In the genomic region with DNA sequence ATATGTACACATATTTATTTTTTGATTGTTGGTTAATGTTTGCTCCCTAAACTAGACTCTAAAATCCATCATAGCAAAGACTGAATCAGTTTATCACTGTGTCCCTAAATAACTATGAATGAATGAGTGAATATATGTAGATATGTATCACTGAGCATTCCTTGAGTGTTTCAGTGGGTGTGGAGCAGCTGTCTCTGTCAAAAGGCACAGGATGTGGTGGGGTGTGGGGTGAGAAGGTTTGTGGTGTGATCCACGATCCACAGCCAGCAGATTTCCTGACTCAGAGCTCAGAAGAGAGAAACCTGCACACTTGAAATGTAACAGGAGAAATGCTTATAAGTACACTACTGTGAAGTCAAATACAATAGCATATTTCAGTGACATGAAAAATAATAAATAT, we compare ENCODE assay signal across 15 cellular contexts.
DNase-seq lines count a peak whose midpoint lies in the region; ATAC-seq and TF ChIP-seq lines count a peak whose summit lies in the region.
"Had no signal": no experiment of that assay in that cellular context is flagged by ENCODE, and none has a peak within 500 bp of the region (broad histone marks: within the 10 kb centered on the region; RNA-seq: fewer than 3 reads in every experiment).

No MANE protein-coding gene starts in this region.

- H3K4me1 Mint-ChIP-seq in activated CD8-positive, alpha-beta T cell treated with anti-CD3 and anti-CD28 coated beads, Interleukin-2, amount 10 ng/mL, durations not matched to agents 7 days and 5 days (ENCODE audit: low read depth) = peaks cover 19% of the 10 kb centered on the region
- no peaks in the 10 kb centered on the region for H3K4me1 Mint-ChIP-seq in type B pancreatic cell (ENCODE audit: unreplicated experiment)
- H3K4me1 Mint-ChIP-seq in GM23338 = no peaks in the 10 kb centered on the region
- peaks cover 14% of the 10 kb centered on the region for H3K4me1 Mint-ChIP-seq in CD8-positive, alpha-beta T cell (ENCODE audit: low read depth)

- H3K9me3 ChIP-seq in CD8-positive, alpha-beta T cell (ENCODE audit: low read length) = no peaks in the 10 kb centered on the region

- no peak overlapping the region for H3K4me2 ChIP-seq in GM23338

- H3K4me3 ChIP-seq in GM23338 = no peak overlapping the region
- no peak overlapping the region for H3K4me3 ChIP-seq in CD8-positive, alpha-beta T cell (ENCODE audit: low read depth, low read length)
- H3K4me3 ChIP-seq: SK-N-MC had no signal

- peak; percentile 39 for ATAC-seq in activated CD8-positive, alpha-beta T cell treated with anti-CD3 and anti-CD28 coated beads, Interleukin-2, amount 10 ng/mL, durations not matched to agents 7 days and 5 days
- ATAC-seq in GM23338 = no peak
- no peak for ATAC-seq in GM18858 (IDR thresholded peaks at IDR 0.05; ENCODE audit: unreplicated experiment)
- ATAC-seq in CD8-positive, alpha-beta T cell = no peak

- peaks cover 8% of the 10 kb centered on the region; the same call in 1 of the 2 replicates for H3K9me2 ChIP-seq in GM23338 (ENCODE audit: insufficient read depth)

- no peaks in the 10 kb centered on the region for H3K79me2 ChIP-seq in GM23338 (replicated peaks; ENCODE audit: insufficient read depth)

- H3K9me3 Mint-ChIP-seq in activated CD8-positive, alpha-beta T cell treated with anti-CD3 and anti-CD28 coated beads, Interleukin-2, amount 10 ng/mL, durations not matched to agents 7 days and 5 days (ENCODE audit: insufficient read depth) = no peaks in the 10 kb centered on the region
- H3K9me3 Mint-ChIP-seq in type B pancreatic cell = peaks cover 6% of the 10 kb centered on the region
- H3K9me3 Mint-ChIP-seq in GM23338 = no peaks in the 10 kb centered on the region; the same call in 2 of the 3 replicates
- no peaks in the 10 kb centered on the region for H3K9me3 Mint-ChIP-seq in CD8-positive, alpha-beta T cell

- H3K36me3 Mint-ChIP-seq in activated CD8-positive, alpha-beta T cell treated with anti-CD3 and anti-CD28 coated beads, Interleukin-2, amount 10 ng/mL, durations not matched to agents 7 days and 5 days (ENCODE audit: low read depth) = no peaks in the 10 kb centered on the region
- H3K36me3 Mint-ChIP-seq in type B pancreatic cell (no peaks in the 10 kb centered on the region), GM23338 (ENCODE audit: low read depth) (no peaks in the 10 kb centered on the region)
- H3K36me3 Mint-ChIP-seq in CD8-positive, alpha-beta T cell = no peaks in the 10 kb centered on the region

- DNase-seq in stimulated activated CD4-positive, alpha-beta T cell treated with anti-CD3 and anti-CD28 coated beads, Interleukin-1b, Interleukin-23, amount 100 ng/mL, for 48 hours = peak; percentile 24
- DNase-seq in stimulated activated CD4-positive, alpha-beta T cell treated with anti-CD3 and anti-CD28 coated beads, Interleukin-4, amount 100 ng/mL, for 4 hours = no peak
- peak; percentile 29 for DNase-seq in activated CD8-positive, alpha-beta T cell treated with anti-CD3 and anti-CD28 coated beads, Interleukin-2, amount 10 ng/mL, durations not matched to agents 7 days and 5 days
- DNase-seq in foreskin melanocyte (peak; percentile 35), type B pancreatic cell (ENCODE audit: extremely low spot score, unreplicated experiment) (no peak), GM23338 (ENCODE audit: low spot score) (no peak)
- no peak for DNase-seq in CD8-positive, alpha-beta T cell
- DNase-seq: C1 segment of cervical spinal cord, GF-D8, hippocampal formation, mesendoderm, NCI-H146 had no signal

- TF ChIP-seq CTCF in type B pancreatic cell (conservative IDR thresholded peaks at IDR 0.05) (no peak), GM23338 (conservative IDR thresholded peaks at IDR 0.05; ENCODE audit: low read depth in 2 of 2) (no peak)
- no peak for TF ChIP-seq CTCF in CD8-positive, alpha-beta T cell (IDR thresholded peaks at IDR 0.05)

- no peaks in the 10 kb centered on the region; the same call in 1 of the 2 replicates for H4K20me1 ChIP-seq in GM23338 (replicated peaks; ENCODE audit: insufficient read depth)

- no peak overlapping the region for H3K27ac ChIP-seq in GM23338 (ENCODE audit: low read depth)
- H3K27ac ChIP-seq in CD8-positive, alpha-beta T cell (ENCODE audit: low read depth, low read length) = no peak overlapping the region
- H3K27ac ChIP-seq: SK-N-MC had no signal

- H2AFZ ChIP-seq in GM23338 = no peak overlapping the region

- no peaks in the 10 kb centered on the region for H3K4me1 ChIP-seq in GM23338 (ENCODE audit: insufficient read depth)
- H3K4me1 ChIP-seq in CD8-positive, alpha-beta T cell (ENCODE audit: insufficient read depth, low read length) = peaks cover 15% of the 10 kb centered on the region

- POLR2A ChIA-PET in activated CD8-positive, alpha-beta T cell treated with anti-CD3 and anti-CD28 coated beads, Interleukin-2, amount 10 ng/mL, durations not matched to agents 7 days and 5 days (lab: Charles Lee) = no interaction called here
- POLR2A ChIA-PET in CD8-positive, alpha-beta T cell (lab: Charles Lee) = no interaction called here

- CTCF ChIA-PET in activated CD8-positive, alpha-beta T cell treated with anti-CD3 and anti-CD28 coated beads, Interleukin-2, amount 10 ng/mL, durations not matched to agents 7 days and 5 days (lab: Charles Lee) = no interaction called here
- CTCF ChIA-PET in CD8-positive, alpha-beta T cell (lab: Charles Lee) = no interaction called here

- peak overlapping the region; percentile 41 for H3K27ac Mint-ChIP-seq in activated CD8-positive, alpha-beta T cell treated with anti-CD3 and anti-CD28 coated beads, Interleukin-2, amount 10 ng/mL, durations not matched to agents 7 days and 5 days
- H3K27ac Mint-ChIP-seq in type B pancreatic cell = peak overlapping the region; percentile 67
- H3K27ac Mint-ChIP-seq in GM23338 = no peak overlapping the region
- H3K27ac Mint-ChIP-seq in CD8-positive, alpha-beta T cell = no peak overlapping the region
- H3K27ac Mint-ChIP-seq: activated T-helper 2 cell treated with anti-CD3 and anti-CD28 coated beads, Interferon-gamma antibody, Interleukin-2, Interleukin-4, amounts not matched to agents 10 μg/mL and 5 μg/mL and 100 μg/mL, durations not matched to agents 14 hours and 24 hours and 36 hours had no signal

- H3K4me3 Mint-ChIP-seq in activated CD8-positive, alpha-beta T cell treated with anti-CD3 and anti-CD28 coated beads, Interleukin-2, amount 10 ng/mL, durations not matched to agents 7 days and 5 days = no peak overlapping the region
- H3K4me3 Mint-ChIP-seq in type B pancreatic cell = no peak overlapping the region
- no peak overlapping the region for H3K4me3 Mint-ChIP-seq in GM23338
- H3K4me3 Mint-ChIP-seq in CD8-positive, alpha-beta T cell = no peak overlapping the region

- intact Hi-C loops in CD8-positive, alpha-beta T cell (cut with DNase I, micrococcal nuclease) = no loop called here

- no peaks in the 10 kb centered on the region; the same call in 1 of the 2 replicates for H3K36me3 ChIP-seq in GM23338 (ENCODE audit: insufficient read depth)
- no peaks in the 10 kb centered on the region for H3K36me3 ChIP-seq in CD8-positive, alpha-beta T cell (ENCODE audit: insufficient read depth, low read length)

- H3K27me3 Mint-ChIP-seq in activated CD8-positive, alpha-beta T cell treated with anti-CD3 and anti-CD28 coated beads, Interleukin-2, amount 10 ng/mL, durations not matched to agents 7 days and 5 days (ENCODE audit: low read depth) = no peaks in the 10 kb centered on the region
- H3K27me3 Mint-ChIP-seq in type B pancreatic cell = peaks cover 2% of the 10 kb centered on the region
- peaks cover 1% of the 10 kb centered on the region for H3K27me3 Mint-ChIP-seq in GM23338 (ENCODE audit: insufficient read depth, low read depth, poor library complexity)
- peaks cover 11% of the 10 kb centered on the region for H3K27me3 Mint-ChIP-seq in CD8-positive, alpha-beta T cell (ENCODE audit: low read depth)

- H3F3A ChIP-seq in GM23338 (replicated peaks; ENCODE audit: low read depth) = no peaks in the 10 kb centered on the region

- no peaks in the 10 kb centered on the region for H3K27me3 ChIP-seq in GM23338 (ENCODE audit: insufficient read depth)
- no peaks in the 10 kb centered on the region for H3K27me3 ChIP-seq in CD8-positive, alpha-beta T cell (ENCODE audit: insufficient read depth, low read length)

TF ChIP-seq in GM23338, 12 proteins besides CTCF, POLR2A, EP300 and RAD21 (continues in another document):
- TF ChIP-seq NANOG (IDR thresholded peaks at IDR 0.05; ENCODE audit: borderline replicate concordance) (no peak), CREB1 (CRISPR knock-in tag; IDR thresholded peaks at IDR 0.05; ENCODE audit: low read depth) (no peak)
- TF ChIP-seq, protein P1, sequence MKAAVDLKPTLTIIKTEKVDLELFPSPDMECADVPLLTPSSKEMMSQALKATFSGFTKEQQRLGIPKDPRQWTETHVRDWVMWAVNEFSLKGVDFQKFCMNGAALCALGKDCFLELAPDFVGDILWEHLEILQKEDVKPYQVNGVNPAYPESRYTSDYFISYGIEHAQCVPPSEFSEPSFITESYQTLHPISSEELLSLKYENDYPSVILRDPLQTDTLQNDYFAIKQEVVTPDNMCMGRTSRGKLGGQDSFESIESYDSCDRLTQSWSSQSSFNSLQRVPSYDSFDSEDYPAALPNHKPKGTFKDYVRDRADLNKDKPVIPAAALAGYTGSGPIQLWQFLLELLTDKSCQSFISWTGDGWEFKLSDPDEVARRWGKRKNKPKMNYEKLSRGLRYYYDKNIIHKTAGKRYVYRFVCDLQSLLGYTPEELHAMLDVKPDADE (IDR thresholded peaks at IDR 0.05) = no peak
- TF ChIP-seq, protein P2, sequence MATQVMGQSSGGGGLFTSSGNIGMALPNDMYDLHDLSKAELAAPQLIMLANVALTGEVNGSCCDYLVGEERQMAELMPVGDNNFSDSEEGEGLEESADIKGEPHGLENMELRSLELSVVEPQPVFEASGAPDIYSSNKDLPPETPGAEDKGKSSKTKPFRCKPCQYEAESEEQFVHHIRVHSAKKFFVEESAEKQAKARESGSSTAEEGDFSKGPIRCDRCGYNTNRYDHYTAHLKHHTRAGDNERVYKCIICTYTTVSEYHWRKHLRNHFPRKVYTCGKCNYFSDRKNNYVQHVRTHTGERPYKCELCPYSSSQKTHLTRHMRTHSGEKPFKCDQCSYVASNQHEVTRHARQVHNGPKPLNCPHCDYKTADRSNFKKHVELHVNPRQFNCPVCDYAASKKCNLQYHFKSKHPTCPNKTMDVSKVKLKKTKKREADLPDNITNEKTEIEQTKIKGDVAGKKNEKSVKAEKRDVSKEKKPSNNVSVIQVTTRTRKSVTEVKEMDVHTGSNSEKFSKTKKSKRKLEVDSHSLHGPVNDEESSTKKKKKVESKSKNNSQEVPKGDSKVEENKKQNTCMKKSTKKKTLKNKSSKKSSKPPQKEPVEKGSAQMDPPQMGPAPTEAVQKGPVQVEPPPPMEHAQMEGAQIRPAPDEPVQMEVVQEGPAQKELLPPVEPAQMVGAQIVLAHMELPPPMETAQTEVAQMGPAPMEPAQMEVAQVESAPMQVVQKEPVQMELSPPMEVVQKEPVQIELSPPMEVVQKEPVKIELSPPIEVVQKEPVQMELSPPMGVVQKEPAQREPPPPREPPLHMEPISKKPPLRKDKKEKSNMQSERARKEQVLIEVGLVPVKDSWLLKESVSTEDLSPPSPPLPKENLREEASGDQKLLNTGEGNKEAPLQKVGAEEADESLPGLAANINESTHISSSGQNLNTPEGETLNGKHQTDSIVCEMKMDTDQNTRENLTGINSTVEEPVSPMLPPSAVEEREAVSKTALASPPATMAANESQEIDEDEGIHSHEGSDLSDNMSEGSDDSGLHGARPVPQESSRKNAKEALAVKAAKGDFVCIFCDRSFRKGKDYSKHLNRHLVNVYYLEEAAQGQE (IDR thresholded peaks at IDR 0.05; ENCODE audit: unreplicated experiment) = no peak

Comparison
In these comparisons a context has a peak if more than half of its experiments do, and no peak if none do; other contexts are left out.
1. DNase-seq: peak in stimulated activated CD4-positive, alpha-beta T cell treated with anti-CD3 and anti-CD28 coated beads, Interleukin-1b, Interleukin-23, amount 100 ng/mL, for 48 hours (single experiment), activated CD8-positive, alpha-beta T cell treated with anti-CD3 and anti-CD28 coated beads, Interleukin-2, amount 10 ng/mL, durations not matched to agents 7 days and 5 days (single experiment) and foreskin melanocyte (single experiment); none in stimulated activated CD4-positive, alpha-beta T cell treated with anti-CD3 and anti-CD28 coated beads, Interleukin-4, amount 100 ng/mL, for 4 hours (0 of 2), type B pancreatic cell (single experiment), GM23338 (single experiment) and CD8-positive, alpha-beta T cell (0 of 7).
2. H3K27ac Mint-ChIP-seq: peak in activated CD8-positive, alpha-beta T cell treated with anti-CD3 and anti-CD28 coated beads, Interleukin-2, amount 10 ng/mL, durations not matched to agents 7 days and 5 days (single experiment) and type B pancreatic cell (single experiment); none in GM23338 (single experiment) and CD8-positive, alpha-beta T cell (single experiment).